In the genomic region with DNA sequence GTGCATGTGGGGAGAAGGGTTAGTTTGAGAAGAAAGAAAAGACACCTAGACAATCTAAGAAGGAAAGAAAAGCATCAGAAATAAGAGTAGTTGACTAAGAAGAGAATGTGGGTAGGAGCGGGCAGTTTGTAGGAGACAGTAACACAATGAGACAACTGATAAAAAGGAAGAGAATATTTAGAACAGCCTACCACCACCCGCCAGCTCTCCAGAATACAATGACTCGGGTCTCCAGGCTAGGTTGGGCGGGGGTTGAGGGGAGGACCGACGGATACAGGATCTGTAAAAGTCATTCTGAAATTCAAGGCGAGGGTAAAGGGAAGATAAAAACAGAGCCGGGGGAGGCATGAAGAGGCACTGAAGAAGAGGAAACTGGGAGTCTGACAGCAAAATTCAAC, we compare ENCODE assay signal across 8 cellular contexts. TPM values are rescaled to one million over a fixed set of nuclear protein-coding genes. Genes with fewer than 3 reads are reported as not detected.
A peak's percentile ranks its signal among the peaks of the same experiment; 100 is the strongest.
DNase-seq lines count a peak whose midpoint lies in the region; ATAC-seq lines count a peak whose summit lies in the region.

No MANE protein-coding gene starts in this region.

- peaks cover 20% of the 10 kb centered on the region for H3K4me1 Mint-ChIP-seq in activated T-helper 17 cell treated with anti-CD3 and anti-CD28 coated beads, Interleukin-2, amount 50 U/mL, for 72 hours

- intact Hi-C loops in left cardiac atrium (cut with DNase I): no loop called here

- no peaks in the 10 kb centered on the region for H3K27me3 Mint-ChIP-seq in activated T-helper 17 cell treated with anti-CD3 and anti-CD28 coated beads, Interleukin-2, amount 50 U/mL, for 72 hours

- peak overlapping the region; percentile 98 for H3K4me3 Mint-ChIP-seq in activated T-helper 17 cell treated with anti-CD3 and anti-CD28 coated beads, Interleukin-2, amount 50 U/mL, for 72 hours

- H3K9me3 Mint-ChIP-seq in activated T-helper 17 cell treated with anti-CD3 and anti-CD28 coated beads, Interleukin-2, amount 50 U/mL, for 72 hours: no peaks in the 10 kb centered on the region

- peaks cover 38% of the 10 kb centered on the region for H3K36me3 Mint-ChIP-seq in activated T-helper 17 cell treated with anti-CD3 and anti-CD28 coated beads, Interleukin-2, amount 50 U/mL, for 72 hours (ENCODE audit: low read depth)

- DNase-seq in activated effector memory CD4-positive, alpha-beta T cell treated with anti-CD3 and anti-CD28 coated beads, Interleukin-2, amount 50 U/mL, for 16 hours: peak; percentile 76
- no peak for DNase-seq in activated effector memory CD4-positive, alpha-beta T cell treated with Interleukin-2 at 50 U/mL for 16 hours
- no peak for DNase-seq in left cardiac atrium
- DNase-seq in skeletal muscle cell (ENCODE audit: low read depth): no peak
- no peak for DNase-seq in effector CD8-positive, alpha-beta T cell (lab: John Stamatoyannopoulos, UW)

- H3K27ac Mint-ChIP-seq in activated T-helper 17 cell treated with anti-CD3 and anti-CD28 coated beads, Interleukin-2, amount 50 U/mL, for 72 hours: peak overlapping the region; percentile 98

- peak overlapping the region; percentile 81 for H3K4me3 ChIP-seq in skeletal muscle cell (ENCODE audit: low read depth, low read length)

- peak; percentile 25 for ATAC-seq in activated T-helper 17 cell treated with anti-CD3 and anti-CD28 coated beads, Interleukin-2, amount 50 U/mL, for 72 hours (replicated peaks)
- peak; percentile 20 to 37 for ATAC-seq in left cardiac atrium
- ATAC-seq in HG03457 (IDR thresholded peaks at IDR 0.05; ENCODE audit: unreplicated experiment): no peak
- no peak for ATAC-seq in GM21515 (IDR thresholded peaks at IDR 0.05; ENCODE audit: unreplicated experiment)

RNA-seq across cellular contexts. Expression of a gene that starts 0.7 kb away (rescaled TPM):
- total RNA-seq in activated T-helper 17 cell treated with anti-CD3 and anti-CD28 coated beads, Interleukin-2, amount 50 U/mL, for 72 hours: 10 to 100 TPM; 31.4 to 31.7 TPM
- total RNA-seq in left cardiac atrium: 10 to 100 TPM; 33.5 to 36.3 TPM

RNA-seq across cellular contexts. Expression of a gene that starts 4.2 kb away (rescaled TPM):
- not detected for total RNA-seq in activated T-helper 17 cell treated with anti-CD3 and anti-CD28 coated beads, Interleukin-2, amount 50 U/mL, for 72 hours
- not detected for total RNA-seq in left cardiac atrium

RNA-seq across cellular contexts. Expression of a gene that starts 12.7 kb away (rescaled TPM):
- total RNA-seq in activated T-helper 17 cell treated with anti-CD3 and anti-CD28 coated beads, Interleukin-2, amount 50 U/mL, for 72 hours: not detected
- not detected for total RNA-seq in left cardiac atrium

RNA-seq across cellular contexts. Expression of a gene that starts 19.1 kb away (rescaled TPM):
- total RNA-seq in activated T-helper 17 cell treated with anti-CD3 and anti-CD28 coated beads, Interleukin-2, amount 50 U/mL, for 72 hours: under 1 TPM in 1 of 2 donors, not detected in 1; 0.64 TPM
- not detected for total RNA-seq in left cardiac atrium

RNA-seq across cellular contexts. Expression of a gene that starts 20.8 kb away (rescaled TPM):
- total RNA-seq in activated T-helper 17 cell treated with anti-CD3 and anti-CD28 coated beads, Interleukin-2, amount 50 U/mL, for 72 hours: not detected
- total RNA-seq in left cardiac atrium: under 1 TPM; 0.39 to 0.41 TPM

Comparison
In these comparisons a context has a peak if more than half of its experiments do, and no peak if none do; other contexts are left out.
1. ATAC-seq: peak in activated T-helper 17 cell treated with anti-CD3 and anti-CD28 coated beads, Interleukin-2, amount 50 U/mL, for 72 hours (single experiment) and left cardiac atrium (2 of 2); none in HG03457 (single experiment) and GM21515 (single experiment).